In genomic region chr3:125593991-125594574, GRCh38 we compare ENCODE assay signal across 8 cellular contexts.
DNase-seq lines count a peak whose midpoint lies in the region; ATAC-seq, FAIRE-seq and TF ChIP-seq lines count a peak whose summit lies in the region.

No MANE protein-coding gene starts in this region.

- FAIRE-seq in RCC 7860 (lab: Jason Lieb, UNC): no peak

- no peak for TF ChIP-seq POLR2A in NB4 (IDR thresholded peaks at IDR 0.05; ENCODE audit: extremely low read depth, insufficient read length)

- peak overlapping the region; percentile 83 for H3K4me3 ChIP-seq in NB4 (ENCODE audit: low read depth, low read length)

- no peak for TF ChIP-seq CTCF in NB4 (IDR thresholded peaks at IDR 0.05; ENCODE audit: low read depth, low read length)

- peak; percentile 74 for DNase-seq in GF-D8 (lab: John Stamatoyannopoulos, UW)
- peak; percentile 81 for DNase-seq in NB4 (ENCODE audit: low read depth)
- no peak for DNase-seq in caudate nucleus (lab: John Stamatoyannopoulos, UW)
- peak; percentile 50 for DNase-seq in midbrain (lab: John Stamatoyannopoulos, UW)
- no peak for DNase-seq in GM03348 (ENCODE audit: low spot score)
- no peak for DNase-seq in RCC 7860 (ENCODE audit: low spot score)

- peak overlapping the region; percentile 82 for H3K27ac ChIP-seq in caudate nucleus (ENCODE audit: low read depth, low read length)

- ATAC-seq in HG02938 (IDR thresholded peaks at IDR 0.05; ENCODE audit: unreplicated experiment) (no peak), HG03196 (IDR thresholded peaks at IDR 0.05; ENCODE audit: unreplicated experiment) (no peak)

Comparison
In these comparisons a context has a peak if more than half of its experiments do, and no peak if none do; other contexts are left out.
1. DNase-seq: peak in GF-D8 (single experiment), NB4 (single experiment) and midbrain (single experiment); none in caudate nucleus (0 of 61), GM03348 (single experiment) and RCC 7860 (single experiment).